In genomic region chr2:70703900-70704549, GRCh38 we compare ENCODE assay signal across 18 cellular contexts.
A peak's percentile ranks its signal among the peaks of the same experiment; 100 is the strongest.
DNase-seq lines count a peak whose midpoint lies in the region; ATAC-seq and TF ChIP-seq lines count a peak whose summit lies in the region.
"Had no signal": no experiment of that assay in that cellular context is flagged by ENCODE, and none has a peak within 500 bp of the region (broad histone marks: within the 10 kb centered on the region; RNA-seq: fewer than 3 reads in every experiment).

No MANE protein-coding gene starts in this region.

- ATAC-seq in left cardiac atrium (peak in 1 of 2 donors; percentile 59), Right ventricle myocardium superior (ENCODE audit: poor library complexity) (no peak)
- no peak for ATAC-seq in activated CD8-positive, alpha-beta memory T cell treated with anti-CD3 and anti-CD28 coated beads, Interleukin-2, amount 10 ng/mL, durations not matched to agents 7 days and 5 days
- ATAC-seq: Panc1, right cardiac atrium had no signal

- H3K36me3 ChIP-seq in prostate gland, result no peaks in the 10 kb centered on the region
- H3K36me3 ChIP-seq: suprapubic skin had no signal

- no peaks in the 10 kb centered on the region for H3K36me3 Mint-ChIP-seq in activated CD8-positive, alpha-beta memory T cell treated with anti-CD3 and anti-CD28 coated beads, Interleukin-2, amount 10 ng/mL, durations not matched to agents 7 days and 5 days
- H3K36me3 Mint-ChIP-seq in type B pancreatic cell, result no peaks in the 10 kb centered on the region
- H3K36me3 Mint-ChIP-seq: immature natural killer cell had no signal

- peak; percentile 33 for DNase-seq in left cardiac atrium
- no peak for DNase-seq in Right ventricle myocardium superior
- peak; percentile 29 for DNase-seq in activated CD8-positive, alpha-beta memory T cell treated with anti-CD3 and anti-CD28 coated beads, Interleukin-2, amount 10 ng/mL, durations not matched to agents 7 days and 5 days
- DNase-seq in fibroblast of the aortic adventitia (ENCODE audit: low read depth), result peak; percentile 70
- peak; percentile 34 for DNase-seq in type B pancreatic cell (ENCODE audit: extremely low spot score, unreplicated experiment)
- DNase-seq in NCI-H524 treated with DMSO at 0.1 percent for 48 hours (lab: John Stamatoyannopoulos, UW), result no peak
- DNase-seq in prostate gland (ENCODE audit: low spot score), result no peak
- no peak for DNase-seq in activated gamma-delta T cell treated with Interleukin-2 at 50 U/mL for 16 hours
- DNase-seq: amniotic stem cell; immature natural killer cell; NCI-H187 treated with DMSO at 0.1 percent for 48 hours; nephron progenitor cell; right cardiac atrium; stimulated activated CD4-positive, alpha-beta T cell treated with anti-CD3 and anti-CD28 coated beads, Interleukin-2, amount 100 ng/mL, for 24 hours had no signal

- no peaks in the 10 kb centered on the region for H3K9me3 Mint-ChIP-seq in activated CD8-positive, alpha-beta memory T cell treated with anti-CD3 and anti-CD28 coated beads, Interleukin-2, amount 10 ng/mL, durations not matched to agents 7 days and 5 days (ENCODE audit: low read depth)
- no peaks in the 10 kb centered on the region for H3K9me3 Mint-ChIP-seq in type B pancreatic cell
- H3K9me3 Mint-ChIP-seq: activated T-helper 1 cell treated with anti-CD3 and anti-CD28 coated beads, Interleukin-12 subunit alpha, Interleukin-12 subunit beta, Interleukin-2, Interleukin-4 antibody, amounts not matched to agents 30 ng/mL and 10 ng/mL and 1 ng/mL, durations not matched to agents 14 hours and 24 hours and 36 hours; immature natural killer cell; memory B cell; nephron progenitor cell had no signal

- H3K27me3 ChIP-seq in prostate gland (replicated peaks; ENCODE audit: insufficient read depth), result no peaks in the 10 kb centered on the region
- H3K27me3 ChIP-seq: suprapubic skin had no signal

- no peak overlapping the region for H3K4me3 ChIP-seq in fibroblast of the aortic adventitia (ENCODE audit: low read depth, low read length)
- no peak overlapping the region for H3K4me3 ChIP-seq in prostate gland
- H3K4me3 ChIP-seq: suprapubic skin had no signal

- no peaks in the 10 kb centered on the region for H3K4me1 ChIP-seq in prostate gland (replicated peaks)
- H3K4me1 ChIP-seq: suprapubic skin had no signal

- no peak overlapping the region for H3K27ac ChIP-seq in prostate gland
- H3K27ac ChIP-seq: suprapubic skin had no signal

- peaks cover 2% of the 10 kb centered on the region for H3K4me1 Mint-ChIP-seq in activated CD8-positive, alpha-beta memory T cell treated with anti-CD3 and anti-CD28 coated beads, Interleukin-2, amount 10 ng/mL, durations not matched to agents 7 days and 5 days
- no peaks in the 10 kb centered on the region for H3K4me1 Mint-ChIP-seq in type B pancreatic cell (ENCODE audit: unreplicated experiment)
- H3K4me1 Mint-ChIP-seq: immature natural killer cell had no signal

- TF ChIP-seq CTCF in fibroblast of the aortic adventitia (IDR thresholded peaks at IDR 0.05; ENCODE audit: insufficient read depth, low read length) (no peak), type B pancreatic cell (conservative IDR thresholded peaks at IDR 0.05) (no peak), prostate gland (IDR thresholded peaks at IDR 0.05) (no peak)

- TF ChIP-seq POLR2A in prostate gland (IDR thresholded peaks at IDR 0.05), result no peak

- CTCF ChIA-PET in activated CD8-positive, alpha-beta memory T cell treated with anti-CD3 and anti-CD28 coated beads, Interleukin-2, amount 10 ng/mL, durations not matched to agents 7 days and 5 days (lab: Charles Lee), result no interaction called here

- 52% methylated on average over 9 of the region's 9 CpGs for WGBS in prostate gland

- no peak overlapping the region for H3K4me3 Mint-ChIP-seq in activated CD8-positive, alpha-beta memory T cell treated with anti-CD3 and anti-CD28 coated beads, Interleukin-2, amount 10 ng/mL, durations not matched to agents 7 days and 5 days
- no peak overlapping the region for H3K4me3 Mint-ChIP-seq in type B pancreatic cell
- H3K4me3 Mint-ChIP-seq: activated T-helper 1 cell treated with anti-CD3 and anti-CD28 coated beads, Interleukin-12 subunit alpha, Interleukin-12 subunit beta, Interleukin-2, Interleukin-4 antibody, amounts not matched to agents 30 ng/mL and 10 ng/mL and 1 ng/mL, durations not matched to agents 14 hours and 24 hours and 36 hours; immature natural killer cell; memory B cell; nephron progenitor cell had no signal

- H3K27me3 Mint-ChIP-seq in activated CD8-positive, alpha-beta memory T cell treated with anti-CD3 and anti-CD28 coated beads, Interleukin-2, amount 10 ng/mL, durations not matched to agents 7 days and 5 days, result peaks cover 13% of the 10 kb centered on the region
- H3K27me3 Mint-ChIP-seq in type B pancreatic cell, result peaks cover 2% of the 10 kb centered on the region
- H3K27me3 Mint-ChIP-seq: memory B cell had no signal

- no peaks in the 10 kb centered on the region for H3K9me3 ChIP-seq in prostate gland
- H3K9me3 ChIP-seq: suprapubic skin had no signal

- no peak overlapping the region for H3K27ac Mint-ChIP-seq in activated CD8-positive, alpha-beta memory T cell treated with anti-CD3 and anti-CD28 coated beads, Interleukin-2, amount 10 ng/mL, durations not matched to agents 7 days and 5 days
- H3K27ac Mint-ChIP-seq in type B pancreatic cell, result no peak overlapping the region
- H3K27ac Mint-ChIP-seq: activated T-helper 1 cell treated with anti-CD3 and anti-CD28 coated beads, Interleukin-12 subunit alpha, Interleukin-12 subunit beta, Interleukin-2, Interleukin-4 antibody, amounts not matched to agents 30 ng/mL and 10 ng/mL and 1 ng/mL, durations not matched to agents 14 hours and 24 hours and 36 hours; immature natural killer cell; memory B cell; nephron progenitor cell had no signal

- intact Hi-C loops in left cardiac atrium (cut with DNase I) (no loop called here), Right ventricle myocardium superior (cut with DNase I) (no loop called here), prostate gland (cut with DNase I) (no loop called here)

Comparison
In these comparisons a context has a peak if more than half of its experiments do, and no peak if none do; other contexts are left out.
1. DNase-seq: peak in left cardiac atrium (single experiment), activated CD8-positive, alpha-beta memory T cell treated with anti-CD3 and anti-CD28 coated beads, Interleukin-2, amount 10 ng/mL, durations not matched to agents 7 days and 5 days (single experiment), fibroblast of the aortic adventitia (single experiment) and type B pancreatic cell (single experiment); none in Right ventricle myocardium superior (single experiment), NCI-H524 treated with DMSO at 0.1 percent for 48 hours (single experiment), prostate gland (single experiment) and activated gamma-delta T cell treated with Interleukin-2 at 50 U/mL for 16 hours (single experiment).